Comparison of ENCODE assay signal across 1 cellular context in genomic region chr10:25047902-25048301, GRCh38.
TF ChIP-seq lines count a peak whose summit lies in the region.

No MANE protein-coding gene starts in this region.

TF ChIP-seq in K562, 482 proteins besides CTCF, POLR2A, EP300 and RAD21 (continued from another document and continues in another):
- TF ChIP-seq, protein P1, sequence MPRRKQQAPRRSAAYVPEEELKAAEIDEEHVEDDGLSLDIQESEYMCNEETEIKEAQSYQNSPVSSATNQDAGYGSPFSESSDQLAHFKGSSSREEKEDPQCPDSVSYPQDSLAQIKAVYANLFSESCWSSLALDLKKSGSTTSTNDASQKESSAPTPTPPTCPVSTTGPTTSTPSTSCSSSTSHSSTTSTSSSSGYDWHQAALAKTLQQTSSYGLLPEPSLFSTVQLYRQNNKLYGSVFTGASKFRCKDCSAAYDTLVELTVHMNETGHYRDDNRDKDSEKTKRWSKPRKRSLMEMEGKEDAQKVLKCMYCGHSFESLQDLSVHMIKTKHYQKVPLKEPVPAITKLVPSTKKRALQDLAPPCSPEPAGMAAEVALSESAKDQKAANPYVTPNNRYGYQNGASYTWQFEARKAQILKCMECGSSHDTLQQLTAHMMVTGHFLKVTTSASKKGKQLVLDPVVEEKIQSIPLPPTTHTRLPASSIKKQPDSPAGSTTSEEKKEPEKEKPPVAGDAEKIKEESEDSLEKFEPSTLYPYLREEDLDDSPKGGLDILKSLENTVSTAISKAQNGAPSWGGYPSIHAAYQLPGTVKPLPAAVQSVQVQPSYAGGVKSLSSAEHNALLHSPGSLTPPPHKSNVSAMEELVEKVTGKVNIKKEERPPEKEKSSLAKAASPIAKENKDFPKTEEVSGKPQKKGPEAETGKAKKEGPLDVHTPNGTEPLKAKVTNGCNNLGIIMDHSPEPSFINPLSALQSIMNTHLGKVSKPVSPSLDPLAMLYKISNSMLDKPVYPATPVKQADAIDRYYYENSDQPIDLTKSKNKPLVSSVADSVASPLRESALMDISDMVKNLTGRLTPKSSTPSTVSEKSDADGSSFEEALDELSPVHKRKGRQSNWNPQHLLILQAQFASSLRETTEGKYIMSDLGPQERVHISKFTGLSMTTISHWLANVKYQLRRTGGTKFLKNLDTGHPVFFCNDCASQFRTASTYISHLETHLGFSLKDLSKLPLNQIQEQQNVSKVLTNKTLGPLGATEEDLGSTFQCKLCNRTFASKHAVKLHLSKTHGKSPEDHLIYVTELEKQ (CRISPR knock-in tag; IDR thresholded peaks at IDR 0.05) = no peak
- TF ChIP-seq, protein P2, sequence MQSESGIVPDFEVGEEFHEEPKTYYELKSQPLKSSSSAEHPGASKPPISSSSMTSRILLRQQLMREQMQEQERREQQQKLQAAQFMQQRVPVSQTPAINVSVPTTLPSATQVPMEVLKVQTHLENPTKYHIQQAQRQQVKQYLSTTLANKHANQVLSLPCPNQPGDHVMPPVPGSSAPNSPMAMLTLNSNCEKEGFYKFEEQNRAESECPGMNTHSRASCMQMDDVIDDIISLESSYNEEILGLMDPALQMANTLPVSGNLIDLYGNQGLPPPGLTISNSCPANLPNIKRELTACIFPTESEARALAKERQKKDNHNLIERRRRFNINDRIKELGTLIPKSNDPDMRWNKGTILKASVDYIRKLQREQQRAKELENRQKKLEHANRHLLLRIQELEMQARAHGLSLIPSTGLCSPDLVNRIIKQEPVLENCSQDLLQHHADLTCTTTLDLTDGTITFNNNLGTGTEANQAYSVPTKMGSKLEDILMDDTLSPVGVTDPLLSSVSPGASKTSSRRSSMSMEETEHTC (IDR thresholded peaks at IDR 0.05) = 0 out of 2 replicates have a peak, but pooled peaks have one; percentile 28
- TF ChIP-seq SMAD4 (CRISPR knock-in tag; conservative IDR thresholded peaks at IDR 0.05) = 0 out of 2 replicates have a peak, but pooled peaks have one; percentile 31
- TF ChIP-seq RBBP5 (IDR thresholded peaks at IDR 0.05; ENCODE audit: borderline replicate concordance, insufficient read depth, low read length, poor library complexity, severe bottlenecking) = no peak
- no peak for TF ChIP-seq CXXC5 (CRISPR knock-in tag; IDR thresholded peaks at IDR 0.05)
- no peak for TF ChIP-seq RHOXF2B (CRISPR knock-in tag; conservative IDR thresholded peaks at IDR 0.05)
- no peak for TF ChIP-seq YY1 (IDR thresholded peaks at IDR 0.05; ENCODE audit: borderline replicate concordance in 1 of 3, control insufficient read depth in 1 of 3, extremely low read depth in 1 of 3, insufficient read depth in 3 of 3, insufficient read length in 1 of 3, insufficient replicate concordance in 2 of 3, low read depth in 1 of 3, low read length in 2 of 3)
- TF ChIP-seq RNF2 (IDR thresholded peaks at IDR 0.05) = no peak
- TF ChIP-seq GTF2B (IDR thresholded peaks at IDR 0.05; ENCODE audit: extremely low read depth, insufficient read length) = no peak
- no peak for TF ChIP-seq HNRNPUL1 (IDR thresholded peaks at IDR 0.05; ENCODE audit: low read length)
- no peak for TF ChIP-seq E2F3 (CRISPR knock-in tag; IDR thresholded peaks at IDR 0.05)
- TF ChIP-seq ESRRA (IDR thresholded peaks at IDR 0.05; ENCODE audit: borderline replicate concordance, low read depth) = peak; percentile 95
- no peak for TF ChIP-seq ZBTB7A (IDR thresholded peaks at IDR 0.05; ENCODE audit: borderline replicate concordance, control insufficient read depth, low read depth, low read length)
- 0 out of 2 replicates have a peak, but pooled peaks have one; percentile 12 for TF ChIP-seq CREM (IDR thresholded peaks at IDR 0.05; ENCODE audit: low read depth)
- no peak for TF ChIP-seq ATF4 (CRISPR knock-in tag; IDR thresholded peaks at IDR 0.05)
- TF ChIP-seq RFX5 (IDR thresholded peaks at IDR 0.05; ENCODE audit: low read depth, low read length) = no peak
- TF ChIP-seq SRF (CRISPR knock-in tag; IDR thresholded peaks at IDR 0.05) = no peak
- TF ChIP-seq HDGF (IDR thresholded peaks at IDR 0.05) = no peak
- peak; percentile 52; the same call in 1 of the 2 replicates for TF ChIP-seq PML (IDR thresholded peaks at IDR 0.05; ENCODE audit: low read length)
- TF ChIP-seq CHD2 (IDR thresholded peaks at IDR 0.05; ENCODE audit: low read depth, low read length) = no peak
- TF ChIP-seq HOMEZ (CRISPR knock-in tag; IDR thresholded peaks at IDR 0.05) = no peak
- TF ChIP-seq HMGN3 (IDR thresholded peaks at IDR 0.05; ENCODE audit: borderline replicate concordance, extremely low read depth, insufficient read length, low read depth, low read length) = no peak
- TF ChIP-seq, protein P3, sequence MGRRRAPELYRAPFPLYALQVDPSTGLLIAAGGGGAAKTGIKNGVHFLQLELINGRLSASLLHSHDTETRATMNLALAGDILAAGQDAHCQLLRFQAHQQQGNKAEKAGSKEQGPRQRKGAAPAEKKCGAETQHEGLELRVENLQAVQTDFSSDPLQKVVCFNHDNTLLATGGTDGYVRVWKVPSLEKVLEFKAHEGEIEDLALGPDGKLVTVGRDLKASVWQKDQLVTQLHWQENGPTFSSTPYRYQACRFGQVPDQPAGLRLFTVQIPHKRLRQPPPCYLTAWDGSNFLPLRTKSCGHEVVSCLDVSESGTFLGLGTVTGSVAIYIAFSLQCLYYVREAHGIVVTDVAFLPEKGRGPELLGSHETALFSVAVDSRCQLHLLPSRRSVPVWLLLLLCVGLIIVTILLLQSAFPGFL (CRISPR knock-in tag; IDR thresholded peaks at IDR 0.05) = no peak
- TF ChIP-seq KHSRP (IDR thresholded peaks at IDR 0.05) = no peak
- TF ChIP-seq ADNP (tag; IDR thresholded peaks at IDR 0.05) = peak; percentile 53; the same call in 1 of the 2 replicates
- TF ChIP-seq ARNT (IDR thresholded peaks at IDR 0.05) = peak in 1 of 2 experiments; percentile 17; a peak in 1 of 4 replicates
- peak; percentile 53 for TF ChIP-seq HDAC3 (IDR thresholded peaks at IDR 0.05; ENCODE audit: borderline replicate concordance, partially characterized antibody)
- no peak for TF ChIP-seq TOE1 (IDR thresholded peaks at IDR 0.05; ENCODE audit: borderline replicate concordance)
- TF ChIP-seq TOE1 (CRISPR knock-in tag; IDR thresholded peaks at IDR 0.05; ENCODE audit: borderline replicate concordance, low read depth) = no peak
- TF ChIP-seq ZBTB8A (IDR thresholded peaks at IDR 0.05; ENCODE audit: partially characterized antibody) = no peak
- TF ChIP-seq, protein P4, sequence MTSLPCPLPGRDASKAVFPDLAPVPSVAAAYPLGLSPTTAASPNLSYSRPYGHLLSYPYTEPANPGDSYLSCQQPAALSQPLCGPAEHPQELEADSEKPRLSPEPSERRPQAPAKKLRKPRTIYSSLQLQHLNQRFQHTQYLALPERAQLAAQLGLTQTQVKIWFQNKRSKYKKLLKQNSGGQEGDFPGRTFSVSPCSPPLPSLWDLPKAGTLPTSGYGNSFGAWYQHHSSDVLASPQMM (CRISPR knock-in tag; IDR thresholded peaks at IDR 0.05) = no peak
- TF ChIP-seq, protein P5, sequence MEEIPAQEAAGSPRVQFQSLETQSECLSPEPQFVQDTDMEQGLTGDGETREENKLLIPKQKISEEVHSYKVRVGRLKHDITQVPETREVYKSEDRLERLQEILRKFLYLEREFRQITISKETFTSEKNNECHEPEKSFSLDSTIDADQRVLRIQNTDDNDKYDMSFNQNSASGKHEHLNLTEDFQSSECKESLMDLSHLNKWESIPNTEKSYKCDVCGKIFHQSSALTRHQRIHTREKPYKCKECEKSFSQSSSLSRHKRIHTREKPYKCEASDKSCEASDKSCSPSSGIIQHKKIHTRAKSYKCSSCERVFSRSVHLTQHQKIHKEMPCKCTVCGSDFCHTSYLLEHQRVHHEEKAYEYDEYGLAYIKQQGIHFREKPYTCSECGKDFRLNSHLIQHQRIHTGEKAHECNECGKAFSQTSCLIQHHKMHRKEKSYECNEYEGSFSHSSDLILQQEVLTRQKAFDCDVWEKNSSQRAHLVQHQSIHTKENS (CRISPR knock-in tag; IDR thresholded peaks at IDR 0.05) = no peak
- TF ChIP-seq NCOA1 (IDR thresholded peaks at IDR 0.05; ENCODE audit: low read depth) = no peak
- no peak for TF ChIP-seq NCOA4 (IDR thresholded peaks at IDR 0.05; ENCODE audit: partially characterized antibody)
- TF ChIP-seq KDM2B (CRISPR knock-in tag; IDR thresholded peaks at IDR 0.05) = no peak
- TF ChIP-seq TEAD1 (CRISPR knock-in tag; IDR thresholded peaks at IDR 0.05) = no peak
- TF ChIP-seq HINFP (tag; conservative IDR thresholded peaks at IDR 0.05; ENCODE audit: low read depth) = no peak
- no peak for TF ChIP-seq XRCC4 (IDR thresholded peaks at IDR 0.05; ENCODE audit: extremely low read depth, insufficient read depth, insufficient read length)
- TF ChIP-seq CEBPG (CRISPR knock-in tag; IDR thresholded peaks at IDR 0.05) = no peak
- TF ChIP-seq CEBPG (tag; conservative IDR thresholded peaks at IDR 0.05 in 1 of 2, IDR thresholded peaks at IDR 0.05 in 1 of 2) = no peak
- TF ChIP-seq CBFA2T2 (conservative IDR thresholded peaks at IDR 0.05) = peak; percentile 82
- no peak for TF ChIP-seq NR2C2 (CRISPR knock-in tag; IDR thresholded peaks at IDR 0.05)
- TF ChIP-seq NR2C2 (tag; IDR thresholded peaks at IDR 0.05) = no peak
- TF ChIP-seq SMARCE1 (IDR thresholded peaks at IDR 0.05) = peak; percentile 80
- TF ChIP-seq MAFF (IDR thresholded peaks at IDR 0.05; ENCODE audit: low read length) = 0 out of 2 replicates have a peak, but pooled peaks have one; percentile 7
- TF ChIP-seq ZNF217 (CRISPR knock-in tag; IDR thresholded peaks at IDR 0.05) = no peak
- TF ChIP-seq HMG20B (CRISPR knock-in tag; IDR thresholded peaks at IDR 0.05) = no peak
- TF ChIP-seq RBM14 (IDR thresholded peaks at IDR 0.05; ENCODE audit: borderline replicate concordance, insufficient read depth, low read depth, low read length) = no peak
- peak; percentile 47 for TF ChIP-seq CCNT2 (IDR thresholded peaks at IDR 0.05; ENCODE audit: borderline replicate concordance, extremely low read depth, insufficient read length, low read depth, low read length)
- no peak for TF ChIP-seq SAFB2 (IDR thresholded peaks at IDR 0.05; ENCODE audit: borderline replicate concordance, low read depth, low read length, severe bottlenecking)
- peak; percentile 77 for TF ChIP-seq NCOR1 (IDR thresholded peaks at IDR 0.05)
- TF ChIP-seq MECOM (CRISPR knock-in tag; IDR thresholded peaks at IDR 0.05) = no peak
- TF ChIP-seq CC2D1A (IDR thresholded peaks at IDR 0.05) = peak; percentile 45; the same call in 1 of the 2 replicates
- TF ChIP-seq, protein P6, sequence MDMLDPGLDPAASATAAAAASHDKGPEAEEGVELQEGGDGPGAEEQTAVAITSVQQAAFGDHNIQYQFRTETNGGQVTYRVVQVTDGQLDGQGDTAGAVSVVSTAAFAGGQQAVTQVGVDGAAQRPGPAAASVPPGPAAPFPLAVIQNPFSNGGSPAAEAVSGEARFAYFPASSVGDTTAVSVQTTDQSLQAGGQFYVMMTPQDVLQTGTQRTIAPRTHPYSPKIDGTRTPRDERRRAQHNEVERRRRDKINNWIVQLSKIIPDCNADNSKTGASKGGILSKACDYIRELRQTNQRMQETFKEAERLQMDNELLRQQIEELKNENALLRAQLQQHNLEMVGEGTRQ (CRISPR knock-in tag; IDR thresholded peaks at IDR 0.05) = no peak
- no peak for TF ChIP-seq HNRNPH1 (optimal IDR thresholded peaks at IDR 0.05; ENCODE audit: low read depth, low read length)
- peak; percentile 52; the same call in 1 of the 2 replicates for TF ChIP-seq ARID3A (IDR thresholded peaks at IDR 0.05; ENCODE audit: borderline replicate concordance, low read depth, low read length)
- TF ChIP-seq SMARCA4 (IDR thresholded peaks at IDR 0.05) = peak; percentile 82
- no peak for TF ChIP-seq ZNF778 (CRISPR knock-in tag; IDR thresholded peaks at IDR 0.05)
- peak; percentile 72 for TF ChIP-seq NFIC (IDR thresholded peaks at IDR 0.05)
- TF ChIP-seq PCBP1 (IDR thresholded peaks at IDR 0.05; ENCODE audit: low read depth, low read length, poor library complexity, severe bottlenecking) = no peak
